In the genomic region with DNA sequence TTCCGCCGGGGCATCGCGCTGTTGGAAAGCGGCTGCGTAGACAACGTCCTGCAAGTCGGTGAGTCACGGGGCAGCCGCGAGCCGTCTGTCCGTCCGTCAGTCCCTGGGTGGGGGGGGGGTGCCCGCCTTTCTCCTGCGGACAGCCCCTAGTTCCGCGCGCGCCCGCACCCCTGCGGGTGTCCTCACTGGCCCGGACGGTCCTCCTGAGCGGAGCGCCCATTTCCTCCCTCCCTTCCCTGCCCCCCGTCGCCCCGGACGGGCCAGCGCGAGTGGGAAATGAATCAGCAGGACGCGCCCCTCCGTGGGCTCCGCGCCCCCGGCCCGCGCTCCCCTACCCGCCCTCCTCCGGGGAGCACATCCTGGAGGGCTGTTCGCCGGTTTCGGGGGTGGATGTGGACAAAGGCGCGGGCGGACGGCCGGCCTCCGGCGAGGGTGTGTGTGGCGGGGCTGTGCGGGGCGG, we compare ENCODE assay signal across 8 cellular contexts. TPM values are rescaled to one million over a fixed set of nuclear protein-coding genes. Genes with fewer than 3 reads are reported as not detected.
DNase-seq lines count a peak whose midpoint lies in the region; ATAC-seq and TF ChIP-seq lines count a peak whose summit lies in the region.

No MANE protein-coding gene starts in this region.

- H3K27me3 Mint-ChIP-seq in stimulated activated naive CD8-positive, alpha-beta T cell treated with anti-CD3 and anti-CD28 coated beads, Interleukin-15, amount 100 ng/mL, for 72 hours = peaks cover 30% of the 10 kb centered on the region

- H3K36me3 ChIP-seq in HEK293 (ENCODE audit: control insufficient read depth in 2 of 2, insufficient read depth in 1 of 2, low read length in 2 of 2) (no peaks in the 10 kb centered on the region), ectodermal cell (ENCODE audit: control insufficient read depth, insufficient read depth, low read length) (no peaks in the 10 kb centered on the region), lung (ENCODE audit: control insufficient read depth in 2 of 2, insufficient read depth in 2 of 2, low read length in 2 of 2) (no peaks in the 10 kb centered on the region)

- 0% methylated on average over 55 of the region's 55 CpGs for WGBS in ectodermal cell, 2 experiments
- WGBS in lung, 2 donors = 0 to 1% methylated on average over 25 to 55 of the region's 55 CpGs

- H3K4me1 ChIP-seq in HEK293 (ENCODE audit: control insufficient read depth, insufficient read depth, low read length) (peaks cover 9% of the 10 kb centered on the region), ectodermal cell (ENCODE audit: control insufficient read depth, insufficient read depth, low read length) (peaks cover 27% of the 10 kb centered on the region), lung (ENCODE audit: control insufficient read depth in 2 of 2, insufficient read depth in 2 of 2, low read length in 2 of 2) (peaks cover 5 to 15% of the 10 kb centered on the region in 2 donors)

- peaks cover 21% of the 10 kb centered on the region for H3K27me3 ChIP-seq in ectodermal cell (ENCODE audit: control insufficient read depth, insufficient read depth, low read length, poor library complexity, severe bottlenecking)
- H3K27me3 ChIP-seq in lung (ENCODE audit: control insufficient read depth, insufficient read depth) = no peaks in the 10 kb centered on the region

- H3K4me3 Mint-ChIP-seq in stimulated activated naive CD8-positive, alpha-beta T cell treated with anti-CD3 and anti-CD28 coated beads, Interleukin-15, amount 100 ng/mL, for 72 hours = peak overlapping the region; percentile 83 to 84

- no peak for TF ChIP-seq CTCF in AG04449 (IDR thresholded peaks at IDR 0.05; ENCODE audit: insufficient read depth, low read length, missing control alignments)
- no peak for TF ChIP-seq CTCF in HEK293 (tag by site-specific recombination; IDR thresholded peaks at IDR 0.05)
- TF ChIP-seq CTCF in WI38 (IDR thresholded peaks at IDR 0.05; ENCODE audit: low read depth, low read length) = no peak
- TF ChIP-seq CTCF in lung (IDR thresholded peaks at IDR 0.05; ENCODE audit: control extremely low read depth, extremely low read depth) = no peak

- no peaks in the 10 kb centered on the region for H3K9me3 Mint-ChIP-seq in stimulated activated naive CD8-positive, alpha-beta T cell treated with anti-CD3 and anti-CD28 coated beads, Interleukin-15, amount 100 ng/mL, for 72 hours

- H3K4me1 Mint-ChIP-seq in stimulated activated naive CD8-positive, alpha-beta T cell treated with anti-CD3 and anti-CD28 coated beads, Interleukin-15, amount 100 ng/mL, for 72 hours = peaks cover 50% of the 10 kb centered on the region

- POLR2A ChIA-PET in AG04449 (lab: Yijun Ruan, JAX) = no interaction called here
- POLR2A ChIA-PET in HEK293 (lab: Yijun Ruan, JAX) = interaction anchor here (1.0 to 1.4 kb wide), 2 partner anchors 18 to 75 kb away, joined by 4 read pairs; no protein-coding TSS in a partner anchor

- H3K27ac Mint-ChIP-seq in stimulated activated naive CD8-positive, alpha-beta T cell treated with anti-CD3 and anti-CD28 coated beads, Interleukin-15, amount 100 ng/mL, for 72 hours = peak overlapping the region in 1 of 2 donors; percentile 30

- peak overlapping the region; percentile 72 for H3K27ac ChIP-seq in HEK293 (ENCODE audit: extremely low read depth, low read depth, low read length)
- H3K27ac ChIP-seq in ectodermal cell (ENCODE audit: insufficient read depth, low read depth, low read length, poor library complexity, severe bottlenecking) = peak overlapping the region; percentile 78
- H3K27ac ChIP-seq in lung (ENCODE audit: low read depth in 1 of 2, low read length in 1 of 2) = peak overlapping the region; percentile 90 to 93

- H3K9me3 ChIP-seq in HEK293 (ENCODE audit: control insufficient read depth, insufficient read depth, low read depth, low read length) = no peaks in the 10 kb centered on the region; the same call in 1 of the 2 replicates
- no peaks in the 10 kb centered on the region for H3K9me3 ChIP-seq in ectodermal cell (ENCODE audit: control insufficient read depth, low read length)
- no peaks in the 10 kb centered on the region for H3K9me3 ChIP-seq in lung (ENCODE audit: control insufficient read depth in 2 of 2, insufficient read depth in 1 of 2, low read length in 1 of 2)

- no peak for DNase-seq in AG04449 (ENCODE audit: low read depth, low spot score)
- DNase-seq in lung (ENCODE audit: low spot score) = peak; percentile 48
- DNase-seq in stimulated activated naive CD8-positive, alpha-beta T cell treated with anti-CD3 and anti-CD28 coated beads, Interleukin-15, amount 100 ng/mL, for 72 hours = peak; percentile 22 to 40
- no peak for DNase-seq in NCI-H1694 treated with DMSO at 0.1 percent for 48 hours (lab: John Stamatoyannopoulos, UW)

- peak overlapping the region; percentile 81 for H3K4me3 ChIP-seq in AG04449 (ENCODE audit: low read depth, low read length)
- peak overlapping the region; percentile 99 for H3K4me3 ChIP-seq in HEK293 (ENCODE audit: low read depth, low read length)
- H3K4me3 ChIP-seq in WI38 (ENCODE audit: low read depth, low read length) = peak overlapping the region; percentile 88
- H3K4me3 ChIP-seq in ectodermal cell (ENCODE audit: insufficient read depth, low read depth, low read length) = peak overlapping the region; percentile 89
- H3K4me3 ChIP-seq in lung = peak overlapping the region; percentile 66

- CTCF ChIA-PET in AG04449 (lab: Yijun Ruan, JAX) (interaction anchor here (3.9 kb wide), 1 partner anchor 324 kb away, joined by 21 read pairs; no protein-coding TSS in a partner anchor), HEK293 (lab: Yijun Ruan, JAX) (no interaction called here)

- ATAC-seq in lung (ENCODE audit: insufficient read depth, low FRiP score) (no peak), HG03045 (IDR thresholded peaks at IDR 0.05; ENCODE audit: unreplicated experiment) (no peak)
- ATAC-seq in stimulated activated naive CD8-positive, alpha-beta T cell treated with anti-CD3 and anti-CD28 coated beads, Interleukin-15, amount 100 ng/mL, for 72 hours = no peak

TF ChIP-seq in HEK293, 187 proteins besides CTCF, POLR2A, EP300 and RAD21 (continues in another document):
- TF ChIP-seq SP7 (tag by site-specific recombination; IDR thresholded peaks at IDR 0.05) (no peak), SP3 (tag by site-specific recombination; IDR thresholded peaks at IDR 0.05) (peak; percentile 25; the same call in 1 of the 2 replicates), KLF8 (tag by site-specific recombination; IDR thresholded peaks at IDR 0.05) (peak; percentile 65; the same call in 1 of the 2 replicates), ZNF843 (tag by site-specific recombination; IDR thresholded peaks at IDR 0.05) (no peak), ZNF223 (tag by site-specific recombination; IDR thresholded peaks at IDR 0.05) (no peak), ZNF335 (tag by site-specific recombination; conservative IDR thresholded peaks at IDR 0.05) (peak; percentile 74), ZNF521 (tag by site-specific recombination; IDR thresholded peaks at IDR 0.05) (no peak), FEZF1 (tag by site-specific recombination; IDR thresholded peaks at IDR 0.05) (no peak), ZFP69B (tag by site-specific recombination; IDR thresholded peaks at IDR 0.05) (no peak), KLF10 (tag by site-specific recombination; IDR thresholded peaks at IDR 0.05) (no peak), ZNF350 (tag by site-specific recombination; IDR thresholded peaks at IDR 0.05) (no peak)
- TF ChIP-seq, protein P1, sequence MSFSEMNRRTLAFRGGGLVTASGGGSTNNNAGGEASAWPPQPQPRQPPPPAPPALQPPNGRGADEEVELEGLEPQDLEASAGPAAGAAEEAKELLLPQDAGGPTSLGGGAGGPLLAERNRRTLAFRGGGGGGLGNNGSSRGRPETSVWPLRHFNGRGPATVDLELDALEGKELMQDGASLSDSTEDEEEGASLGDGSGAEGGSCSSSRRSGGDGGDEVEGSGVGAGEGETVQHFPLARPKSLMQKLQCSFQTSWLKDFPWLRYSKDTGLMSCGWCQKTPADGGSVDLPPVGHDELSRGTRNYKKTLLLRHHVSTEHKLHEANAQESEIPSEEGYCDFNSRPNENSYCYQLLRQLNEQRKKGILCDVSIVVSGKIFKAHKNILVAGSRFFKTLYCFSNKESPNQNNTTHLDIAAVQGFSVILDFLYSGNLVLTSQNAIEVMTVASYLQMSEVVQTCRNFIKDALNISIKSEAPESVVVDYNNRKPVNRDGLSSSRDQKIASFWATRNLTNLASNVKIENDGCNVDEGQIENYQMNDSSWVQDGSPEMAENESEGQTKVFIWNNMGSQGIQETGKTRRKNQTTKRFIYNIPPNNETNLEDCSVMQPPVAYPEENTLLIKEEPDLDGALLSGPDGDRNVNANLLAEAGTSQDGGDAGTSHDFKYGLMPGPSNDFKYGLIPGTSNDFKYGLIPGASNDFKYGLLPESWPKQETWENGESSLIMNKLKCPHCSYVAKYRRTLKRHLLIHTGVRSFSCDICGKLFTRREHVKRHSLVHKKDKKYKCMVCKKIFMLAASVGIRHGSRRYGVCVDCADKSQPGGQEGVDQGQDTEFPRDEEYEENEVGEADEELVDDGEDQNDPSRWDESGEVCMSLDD (tag by site-specific recombination; IDR thresholded peaks at IDR 0.05) = peak; percentile 32; the same call in 1 of the 2 replicates
- TF ChIP-seq, protein P2, sequence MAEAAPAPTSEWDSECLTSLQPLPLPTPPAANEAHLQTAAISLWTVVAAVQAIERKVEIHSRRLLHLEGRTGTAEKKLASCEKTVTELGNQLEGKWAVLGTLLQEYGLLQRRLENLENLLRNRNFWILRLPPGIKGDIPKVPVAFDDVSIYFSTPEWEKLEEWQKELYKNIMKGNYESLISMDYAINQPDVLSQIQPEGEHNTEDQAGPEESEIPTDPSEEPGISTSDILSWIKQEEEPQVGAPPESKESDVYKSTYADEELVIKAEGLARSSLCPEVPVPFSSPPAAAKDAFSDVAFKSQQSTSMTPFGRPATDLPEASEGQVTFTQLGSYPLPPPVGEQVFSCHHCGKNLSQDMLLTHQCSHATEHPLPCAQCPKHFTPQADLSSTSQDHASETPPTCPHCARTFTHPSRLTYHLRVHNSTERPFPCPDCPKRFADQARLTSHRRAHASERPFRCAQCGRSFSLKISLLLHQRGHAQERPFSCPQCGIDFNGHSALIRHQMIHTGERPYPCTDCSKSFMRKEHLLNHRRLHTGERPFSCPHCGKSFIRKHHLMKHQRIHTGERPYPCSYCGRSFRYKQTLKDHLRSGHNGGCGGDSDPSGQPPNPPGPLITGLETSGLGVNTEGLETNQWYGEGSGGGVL (tag by site-specific recombination; IDR thresholded peaks at IDR 0.05) = peak; percentile 30; the same call in 1 of the 2 replicates

RNA-seq across cellular contexts. Expression of a gene that starts 0.9 kb away (rescaled TPM):
- polyA plus RNA-seq in ectodermal cell (2013, experiment 1 of 4) = 30.3 TPM
- polyA plus RNA-seq in ectodermal cell (2013, experiment 2 of 4) = 31.0 TPM
- polyA plus RNA-seq in ectodermal cell (2013, experiment 3 of 4) = 25.6 TPM
- 30.0 TPM for polyA plus RNA-seq in ectodermal cell (2013, experiment 4 of 4)
- 10 to 100 TPM; 18.3 to 21.6 TPM for total RNA-seq in lung
- 1 to 10 TPM; 5.9 to 8.2 TPM for polyA plus RNA-seq in lung

Comparison
In these comparisons a context has a peak if more than half of its experiments do, and no peak if none do; other contexts are left out.
1. DNase-seq: peak in lung (single experiment) and stimulated activated naive CD8-positive, alpha-beta T cell treated with anti-CD3 and anti-CD28 coated beads, Interleukin-15, amount 100 ng/mL, for 72 hours (2 of 2); none in AG04449 (single experiment) and NCI-H1694 treated with DMSO at 0.1 percent for 48 hours (single experiment).
2. Peak in every context shown above with its lines, with median percentiles within 50 percentile points of each other: H3K4me3 ChIP-seq and H3K27ac ChIP-seq.